ENCODE assay signal across 10 cellular contexts in the genomic region with DNA sequence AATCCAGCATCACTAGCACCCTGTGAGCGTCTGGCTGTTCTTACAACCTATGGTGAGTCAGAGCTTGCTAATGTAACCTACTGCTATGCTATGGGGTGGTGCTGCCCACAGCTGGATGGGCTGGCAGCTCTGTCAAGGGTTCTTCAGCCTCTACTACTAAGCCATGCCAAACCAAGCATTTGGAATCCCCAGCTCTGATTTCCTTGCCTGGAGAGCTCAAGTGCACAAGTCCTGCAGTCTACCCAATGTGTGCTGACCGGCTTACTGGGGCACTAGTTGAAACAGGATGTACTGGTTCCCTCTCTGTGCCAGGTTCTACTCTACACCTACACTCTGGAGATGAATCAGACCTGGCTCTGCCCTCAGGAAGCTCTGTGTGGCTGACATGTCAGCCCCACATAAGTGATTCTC. TPM values are rescaled to one million over a fixed set of nuclear protein-coding genes. Genes with fewer than 3 reads are reported as not detected.
DNase-seq lines count a peak whose midpoint lies in the region; ATAC-seq and TF ChIP-seq lines count a peak whose summit lies in the region.
"Had no signal": no experiment of that assay in that cellular context is flagged by ENCODE, and none has a peak within 500 bp of the region (broad histone marks: within the 10 kb centered on the region; RNA-seq: fewer than 3 reads in every experiment).

No MANE protein-coding gene starts in this region.

- peak; percentile 53 to 54 for ATAC-seq in activated T-cell treated with anti-CD3 and anti-CD28 coated beads, Interleukin-2, amount 50 U/mL, for 72 hours (replicated peaks in 1 of 2)
- ATAC-seq in stimulated activated naive CD8-positive, alpha-beta T cell treated with anti-CD3 and anti-CD28 coated beads, Interleukin-15, Interleukin-2, amounts not matched to agents 100 U/mL and 50 U/mL, for 24 hours, result peak; percentile 44
- ATAC-seq: K562 had no signal

- peak overlapping the region; percentile 93 for H3K27ac Mint-ChIP-seq in activated T-cell treated with anti-CD3 and anti-CD28 coated beads, Interleukin-2, amount 50 U/mL, for 24 hours
- H3K27ac Mint-ChIP-seq in activated T-cell treated with anti-CD3 and anti-CD28 coated beads, Interleukin-2, amount 50 U/mL, for 72 hours, result peak overlapping the region; percentile 43

- no peaks in the 10 kb centered on the region for H3K27me3 Mint-ChIP-seq in activated T-cell treated with anti-CD3 and anti-CD28 coated beads, Interleukin-2, amount 50 U/mL, for 24 hours
- H3K27me3 Mint-ChIP-seq in activated T-cell treated with anti-CD3 and anti-CD28 coated beads, Interleukin-2, amount 50 U/mL, for 72 hours (ENCODE audit: low read depth), result no peaks in the 10 kb centered on the region

- H3K9me3 Mint-ChIP-seq in activated T-cell treated with anti-CD3 and anti-CD28 coated beads, Interleukin-2, amount 50 U/mL, for 24 hours, result no peaks in the 10 kb centered on the region
- no peaks in the 10 kb centered on the region for H3K9me3 Mint-ChIP-seq in activated T-cell treated with anti-CD3 and anti-CD28 coated beads, Interleukin-2, amount 50 U/mL, for 72 hours

- no peak overlapping the region for H3K4me3 ChIP-seq in fibroblast of pulmonary artery (replicated peaks; ENCODE audit: low read depth, low read length)
- H3K4me3 ChIP-seq: K562, Peyer's patch had no signal

- H3K4me1 Mint-ChIP-seq in activated T-cell treated with anti-CD3 and anti-CD28 coated beads, Interleukin-2, amount 50 U/mL, for 24 hours (ENCODE audit: low read depth), result peaks cover 86% of the 10 kb centered on the region
- H3K4me1 Mint-ChIP-seq in activated T-cell treated with anti-CD3 and anti-CD28 coated beads, Interleukin-2, amount 50 U/mL, for 72 hours (ENCODE audit: low read depth), result peaks cover 75% of the 10 kb centered on the region

- TF ChIP-seq CTCF in fibroblast of pulmonary artery (IDR thresholded peaks at IDR 0.05; ENCODE audit: low read length, missing control alignments), result no peak

- H3K4me3 Mint-ChIP-seq in activated T-cell treated with anti-CD3 and anti-CD28 coated beads, Interleukin-2, amount 50 U/mL, for 24 hours, result peak overlapping the region; percentile 47
- peak overlapping the region; percentile 53 to 66 for H3K4me3 Mint-ChIP-seq in activated T-cell treated with anti-CD3 and anti-CD28 coated beads, Interleukin-2, amount 50 U/mL, for 72 hours

- peak; percentile 63 for DNase-seq in activated T-cell treated with anti-CD3 and anti-CD28 coated beads, Interleukin-2, amount 50 U/mL, for 24 hours
- no peak for DNase-seq in activated T-cell treated with anti-CD3 and anti-CD28 coated beads, Interleukin-2, amount 50 U/mL, for 1 hour
- DNase-seq in activated T-cell treated with anti-CD3 and anti-CD28 coated beads, Interleukin-2, amount 50 U/mL, for 72 hours, result peak; percentile 36 to 51
- DNase-seq in fibroblast of pulmonary artery (ENCODE audit: low read depth), result peak; percentile 36
- DNase-seq in stimulated activated naive CD8-positive, alpha-beta T cell treated with anti-CD3 and anti-CD28 coated beads, Interleukin-15, Interleukin-2, amounts not matched to agents 100 U/mL and 50 U/mL, for 24 hours, result peak; percentile 34
- no peak for DNase-seq in OCI-M1 (lab: John Stamatoyannopoulos, UW)
- DNase-seq in HT-29 (ENCODE audit: low spot score), result no peak
- no peak for DNase-seq in NCI-H345 treated with DMSO at 0.1 percent for 48 hours (lab: John Stamatoyannopoulos, UW; ENCODE audit: unreplicated experiment)

- H3K36me3 Mint-ChIP-seq in activated T-cell treated with anti-CD3 and anti-CD28 coated beads, Interleukin-2, amount 50 U/mL, for 24 hours (ENCODE audit: low read depth), result peaks cover 58% of the 10 kb centered on the region
- peaks cover 0 to 8% of the 10 kb centered on the region in 2 donors for H3K36me3 Mint-ChIP-seq in activated T-cell treated with anti-CD3 and anti-CD28 coated beads, Interleukin-2, amount 50 U/mL, for 72 hours (ENCODE audit: insufficient read depth in 2 of 2)

RNA-seq across cellular contexts. Expression of gene TEX264, which starts 4.2 kb away (rescaled TPM):
- 10 to 100 TPM; 37.8 to 48.0 TPM for total RNA-seq in activated T-cell treated with anti-CD3 and anti-CD28 coated beads, Interleukin-2, amount 50 U/mL, for 72 hours
- total RNA-seq in HT-29 (2014; rRNA removed; shearing (Covaris generic)), result 41.0 and 44.2 TPM in 2 replicates

RNA-seq across cellular contexts. Expression of gene GRM2, which starts 31.7 kb away (rescaled TPM):
- total RNA-seq in activated T-cell treated with anti-CD3 and anti-CD28 coated beads, Interleukin-2, amount 50 U/mL, for 72 hours, result 1 to 10 TPM in 1 of 2 donors, under 1 TPM in 1; 0.48 to 2.0 TPM
- total RNA-seq in HT-29 (2014; rRNA removed; shearing (Covaris generic)), result 0.21 TPM in 1 of 2 replicates, not detected in the other
- total RNA-seq: K562 had no signal

Comparison
In these comparisons a context has a peak if more than half of its experiments do, and no peak if none do; other contexts are left out.
1. DNase-seq: peak in activated T-cell treated with anti-CD3 and anti-CD28 coated beads, Interleukin-2, amount 50 U/mL, for 24 hours (single experiment), activated T-cell treated with anti-CD3 and anti-CD28 coated beads, Interleukin-2, amount 50 U/mL, for 72 hours (2 of 2), fibroblast of pulmonary artery (single experiment) and stimulated activated naive CD8-positive, alpha-beta T cell treated with anti-CD3 and anti-CD28 coated beads, Interleukin-15, Interleukin-2, amounts not matched to agents 100 U/mL and 50 U/mL, for 24 hours (single experiment); none in activated T-cell treated with anti-CD3 and anti-CD28 coated beads, Interleukin-2, amount 50 U/mL, for 1 hour (single experiment), OCI-M1 (single experiment), HT-29 (single experiment) and NCI-H345 treated with DMSO at 0.1 percent for 48 hours (single experiment).